ENCODE assay signal across 34 cellular contexts in genomic region chr9:123982535-123982934, GRCh38.
"Had no signal": no experiment of that assay in that cellular context is flagged by ENCODE, and none has a peak within 500 bp of the region (broad histone marks: within the 10 kb centered on the region; RNA-seq: fewer than 3 reads in every experiment).

No MANE protein-coding gene starts in this region.

- H3K9ac ChIP-seq: KMS-11 had no signal

- H3K27ac ChIP-seq: KMS-11 had no signal

- H3K9me3 ChIP-seq: MG63 had no signal

- H3K4me3 ChIP-seq: MG63 had no signal

- DNase-seq: Karpas-422, Kasumi-1, MG63, MM.1S, MV-4-11, NCI-H1048, NCI-H1092, NCI-H1092 treated with DMSO at 0.1 percent for 48 hours, NCI-H1105, NCI-H1105 treated with DMSO at 0.1 percent for 48 hours, NCI-H1417, NCI-H1417 treated with DMSO at 0.1 percent for 48 hours, NCI-H1436, NCI-H1436 treated with DMSO at 0.1 percent for 48 hours, NCI-H146, NCI-H1694, NCI-H1694 treated with DMSO at 0.1 percent for 48 hours, NCI-H187, NCI-H187 treated with DMSO at 0.1 percent for 48 hours, NCI-H1930, NCI-H2029, NCI-H2029 treated with DMSO at 0.1 percent for 48 hours, NCI-H2081, NCI-H2081 treated with DMSO at 0.1 percent for 48 hours, NCI-H2107, NCI-H2171, NCI-H2171 treated with DMSO at 0.1 percent for 48 hours, NCI-H2227 treated with DMSO at 0.1 percent for 48 hours, NCI-H226, NCI-H345, NCI-H446, NCI-H446 treated with DMSO at 0.1 percent for 48 hours, NCI-H510A had no signal

- H3K4me2 ChIP-seq: KMS-11 had no signal

- H3K36me3 ChIP-seq: MG63 had no signal
